In the genomic region with DNA sequence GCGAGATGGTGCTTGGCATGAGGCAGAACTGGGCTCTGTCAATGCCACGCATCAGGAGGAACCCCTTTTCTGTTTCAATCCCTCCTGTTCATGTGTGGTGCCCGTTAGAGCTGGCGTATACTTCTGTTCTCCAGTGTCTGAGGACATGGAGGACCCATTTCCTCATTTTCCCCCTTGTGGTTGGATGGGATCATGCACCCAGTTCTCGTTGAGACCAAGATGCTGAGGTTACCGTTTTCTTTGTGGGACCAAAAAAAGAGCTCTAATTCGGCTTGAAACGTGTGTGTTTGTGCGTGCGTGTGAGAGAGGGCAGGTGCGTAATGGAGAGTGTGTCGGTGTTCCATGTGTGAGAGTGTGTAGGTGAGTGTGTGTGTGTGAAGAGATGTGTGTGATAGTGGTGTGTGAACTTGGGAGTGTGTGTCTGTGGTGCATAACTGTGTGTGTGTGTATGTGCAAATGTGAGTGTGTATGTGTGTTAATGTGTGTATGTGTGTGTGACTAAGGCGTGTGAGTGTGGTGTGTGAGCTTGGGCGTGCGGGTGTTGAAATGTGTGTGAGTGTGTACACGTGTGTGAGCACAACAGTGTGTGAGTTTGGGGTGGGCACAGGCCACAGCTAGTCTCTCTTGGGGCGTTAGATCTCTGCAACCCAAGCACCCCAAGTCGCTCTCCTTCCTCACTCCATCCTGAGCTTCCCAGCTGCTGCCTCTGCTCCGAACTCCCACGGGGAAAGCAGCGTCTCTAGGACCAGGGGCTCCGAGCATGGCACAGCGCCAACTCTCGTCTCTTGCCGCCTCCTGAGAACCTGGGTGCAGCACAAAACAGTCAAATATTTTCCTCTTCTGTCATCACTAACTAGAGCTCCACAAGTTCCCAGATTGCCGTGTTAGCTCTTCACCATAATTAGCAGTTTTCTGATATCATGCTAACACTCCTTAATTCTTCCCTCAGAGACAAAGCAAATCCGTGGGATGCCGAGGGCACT, we compare ENCODE assay signal across 8 cellular contexts.
DNase-seq lines count a peak whose midpoint lies in the region; ATAC-seq and TF ChIP-seq lines count a peak whose summit lies in the region.

No MANE protein-coding gene starts in this region.

- TF ChIP-seq CTCF in chondrocyte (IDR thresholded peaks at IDR 0.05) (peak; percentile 63), osteocyte (IDR thresholded peaks at IDR 0.05) (peak; percentile 43)

- ATAC-seq in GM18858 (IDR thresholded peaks at IDR 0.05; ENCODE audit: unreplicated experiment), result no peak
- ATAC-seq in HG02610 (IDR thresholded peaks at IDR 0.05; ENCODE audit: unreplicated experiment), result no peak

- H3K36me3 Mint-ChIP-seq in activated naive CD4-positive, alpha-beta T cell treated with anti-CD3 and anti-CD28 coated beads, Interleukin-2, amount 10 ng/mL, durations not matched to agents 7 days and 5 days, result no peaks in the 10 kb centered on the region
- peaks cover 4% of the 10 kb centered on the region for H3K36me3 Mint-ChIP-seq in chondrocyte (ENCODE audit: low read depth)
- H3K36me3 Mint-ChIP-seq in osteocyte (ENCODE audit: unreplicated experiment), result no peaks in the 10 kb centered on the region

- no peaks in the 10 kb centered on the region for H3K4me1 Mint-ChIP-seq in activated naive CD4-positive, alpha-beta T cell treated with anti-CD3 and anti-CD28 coated beads, Interleukin-2, amount 10 ng/mL, durations not matched to agents 7 days and 5 days
- peaks cover 27% of the 10 kb centered on the region for H3K4me1 Mint-ChIP-seq in chondrocyte (ENCODE audit: low read depth)
- peaks cover 20% of the 10 kb centered on the region for H3K4me1 Mint-ChIP-seq in osteocyte (ENCODE audit: unreplicated experiment)

- H3K27me3 Mint-ChIP-seq in activated naive CD4-positive, alpha-beta T cell treated with anti-CD3 and anti-CD28 coated beads, Interleukin-2, amount 10 ng/mL, durations not matched to agents 7 days and 5 days, result peaks cover 20% of the 10 kb centered on the region
- H3K27me3 Mint-ChIP-seq in chondrocyte (ENCODE audit: low read depth) (no peaks in the 10 kb centered on the region), osteocyte (ENCODE audit: unreplicated experiment) (no peaks in the 10 kb centered on the region)

- no peaks in the 10 kb centered on the region for H3K9me3 Mint-ChIP-seq in activated naive CD4-positive, alpha-beta T cell treated with anti-CD3 and anti-CD28 coated beads, Interleukin-2, amount 10 ng/mL, durations not matched to agents 7 days and 5 days
- peaks cover 5% of the 10 kb centered on the region for H3K9me3 Mint-ChIP-seq in chondrocyte (ENCODE audit: low read depth)
- no peaks in the 10 kb centered on the region for H3K9me3 Mint-ChIP-seq in osteocyte (ENCODE audit: unreplicated experiment)

- CTCF ChIA-PET in activated naive CD4-positive, alpha-beta T cell treated with anti-CD3 and anti-CD28 coated beads, Interleukin-2, amount 10 ng/mL, durations not matched to agents 7 days and 5 days (lab: Charles Lee), result interaction anchor here (1.0 to 2.8 kb wide), 7 partner anchors 8 to 689 kb away, joined by 3 to 14 read pairs (median 10); no protein-coding TSS in a partner anchor

- no peak overlapping the region for H3K4me3 Mint-ChIP-seq in activated naive CD4-positive, alpha-beta T cell treated with anti-CD3 and anti-CD28 coated beads, Interleukin-2, amount 10 ng/mL, durations not matched to agents 7 days and 5 days
- H3K4me3 Mint-ChIP-seq in chondrocyte (ENCODE audit: unreplicated experiment), result no peak overlapping the region
- H3K4me3 Mint-ChIP-seq in osteocyte (ENCODE audit: unreplicated experiment), result no peak overlapping the region

- peak; percentile 42 for DNase-seq in activated naive CD4-positive, alpha-beta T cell treated with anti-CD3 and anti-CD28 coated beads, Interleukin-2, amount 10 ng/mL, durations not matched to agents 7 days and 5 days
- DNase-seq in activated naive CD4-positive, alpha-beta T cell (lab: John Stamatoyannopoulos, UW), result no peak
- DNase-seq in NCI-H1694 treated with DMSO at 0.1 percent for 48 hours (lab: John Stamatoyannopoulos, UW) (peak; percentile 7), chondrocyte (ENCODE audit: low spot score) (no peak), osteocyte (ENCODE audit: extremely low spot score, unreplicated experiment) (no peak), inferior parietal cortex (ENCODE audit: extremely low spot score) (no peak)

- H3K27ac Mint-ChIP-seq in activated naive CD4-positive, alpha-beta T cell treated with anti-CD3 and anti-CD28 coated beads, Interleukin-2, amount 10 ng/mL, durations not matched to agents 7 days and 5 days, result no peak overlapping the region
- H3K27ac Mint-ChIP-seq in chondrocyte (ENCODE audit: unreplicated experiment), result no peak overlapping the region
- H3K27ac Mint-ChIP-seq in osteocyte (ENCODE audit: unreplicated experiment), result no peak overlapping the region

Comparison
In these comparisons a context has a peak if more than half of its experiments do, and no peak if none do; other contexts are left out.
1. DNase-seq: peak in activated naive CD4-positive, alpha-beta T cell treated with anti-CD3 and anti-CD28 coated beads, Interleukin-2, amount 10 ng/mL, durations not matched to agents 7 days and 5 days (single experiment) and NCI-H1694 treated with DMSO at 0.1 percent for 48 hours (single experiment); none in activated naive CD4-positive, alpha-beta T cell (0 of 4), chondrocyte (single experiment), osteocyte (single experiment) and inferior parietal cortex (single experiment).